8 cellular contexts compared by ENCODE assay signal in genomic region chr11:73759520-73760065, GRCh38. TPM values are rescaled to one million over a fixed set of nuclear protein-coding genes. Genes with fewer than 3 reads are reported as not detected.
DNase-seq lines count a peak whose midpoint lies in the region; ATAC-seq and TF ChIP-seq lines count a peak whose summit lies in the region.

No MANE protein-coding gene starts in this region.

- no peak for ATAC-seq in HG03025 (IDR thresholded peaks at IDR 0.05; ENCODE audit: low FRiP score, unreplicated experiment)
- ATAC-seq in GM19328 (IDR thresholded peaks at IDR 0.05; ENCODE audit: unreplicated experiment) = no peak

- peak overlapping the region; percentile 91 for H3K4me3 ChIP-seq in AG04449 (ENCODE audit: low read depth, low read length)
- peak overlapping the region; percentile 70 for H3K4me3 ChIP-seq in HAP-1
- H3K4me3 ChIP-seq in iPS DF 6.9 (ENCODE audit: low read length) = peak overlapping the region; percentile 94
- peak overlapping the region; percentile 72 to 100 (median 89) for H3K4me3 ChIP-seq in skin epidermis

- H3K9me3 ChIP-seq in HAP-1 = no peaks in the 10 kb centered on the region
- no peaks in the 10 kb centered on the region for H3K9me3 ChIP-seq in iPS DF 6.9 (ENCODE audit: control insufficient read depth, insufficient read depth, low read length)

- peak overlapping the region; percentile 98 for H3K4me3 Mint-ChIP-seq in activated T-helper 1 cell treated with anti-CD3 and anti-CD28 coated beads, Interleukin-12 subunit alpha, Interleukin-12 subunit beta, Interleukin-2, Interleukin-4 antibody, amounts not matched to agents 30 ng/mL and 10 ng/mL and 1 ng/mL, durations not matched to agents 14 hours and 24 hours and 36 hours

- CTCF ChIA-PET in AG04449 (lab: Yijun Ruan, JAX) = interaction anchor here (1.0 kb wide), 1 partner anchor 20 kb away, joined by 3 read pairs; no protein-coding TSS in a partner anchor

- H3K27me3 ChIP-seq in HAP-1 (ENCODE audit: low read depth) (no peaks in the 10 kb centered on the region), iPS DF 6.9 (ENCODE audit: control insufficient read depth, insufficient read depth, low read length) (no peaks in the 10 kb centered on the region)

- WGBS in iPS DF 6.9 (ENCODE audit: insufficient coverage, insufficient read length) = no CpG with 5 or more reads among the region's 7 CpGs

- intact Hi-C loops in activated T-helper 1 cell treated with anti-CD3 and anti-CD28 coated beads, Interleukin-12 subunit alpha, Interleukin-12 subunit beta, Interleukin-2, Interleukin-4 antibody, amounts not matched to agents 30 ng/mL and 10 ng/mL and 1 ng/mL, durations not matched to agents 14 hours and 24 hours and 36 hours (cut with micrococcal nuclease) = loop anchor here (5.0 to 10.0 kb wide), 2 partner anchors 617 to 1185 kb away; partner anchors contain the start of genes FCHSD2, SPCS2 and XRRA1

- POLR2A ChIA-PET in AG04449 (lab: Yijun Ruan, JAX) = interaction anchor here (2.2 to 4.1 kb wide), 2 partner anchors 19 to 28 kb away, joined by 18 to 50 read pairs; partner anchors contain the start of gene MRPL48

- H3K4me1 ChIP-seq in HAP-1 = peaks cover 23% of the 10 kb centered on the region
- no peaks in the 10 kb centered on the region for H3K4me1 ChIP-seq in iPS DF 6.9 (ENCODE audit: control insufficient read depth, insufficient read depth, low read length)

- in situ Hi-C loops in HAP-1 (cut with MboI; ENCODE audit: low sequenced_read_pairs) = no loop called here

- H3K36me3 ChIP-seq in HAP-1 (replicated peaks) (no peaks in the 10 kb centered on the region), iPS DF 6.9 (ENCODE audit: control insufficient read depth, insufficient read depth, low read length) (no peaks in the 10 kb centered on the region)

- H3K27ac ChIP-seq in iPS DF 6.9 (ENCODE audit: low read length) (no peak overlapping the region), skin epidermis (peak overlapping the region; percentile 80 to 98 (median 96))

- H3K27ac Mint-ChIP-seq in activated T-helper 1 cell treated with anti-CD3 and anti-CD28 coated beads, Interleukin-12 subunit alpha, Interleukin-12 subunit beta, Interleukin-2, Interleukin-4 antibody, amounts not matched to agents 30 ng/mL and 10 ng/mL and 1 ng/mL, durations not matched to agents 14 hours and 24 hours and 36 hours = peak overlapping the region; percentile 90

- no peaks in the 10 kb centered on the region for H3K9me3 Mint-ChIP-seq in activated T-helper 1 cell treated with anti-CD3 and anti-CD28 coated beads, Interleukin-12 subunit alpha, Interleukin-12 subunit beta, Interleukin-2, Interleukin-4 antibody, amounts not matched to agents 30 ng/mL and 10 ng/mL and 1 ng/mL, durations not matched to agents 14 hours and 24 hours and 36 hours

- TF ChIP-seq CTCF in AG04449 (IDR thresholded peaks at IDR 0.05; ENCODE audit: insufficient read depth, low read length, missing control alignments) = peak; percentile 20

- peaks cover 12% of the 10 kb centered on the region for H3K36me3 Mint-ChIP-seq in activated T-helper 1 cell treated with anti-CD3 and anti-CD28 coated beads, Interleukin-12 subunit alpha, Interleukin-12 subunit beta, Interleukin-2, Interleukin-4 antibody, amounts not matched to agents 30 ng/mL and 10 ng/mL and 1 ng/mL, durations not matched to agents 14 hours and 24 hours and 36 hours (ENCODE audit: low read depth)

- peaks cover 41% of the 10 kb centered on the region for H3K4me1 Mint-ChIP-seq in activated T-helper 1 cell treated with anti-CD3 and anti-CD28 coated beads, Interleukin-12 subunit alpha, Interleukin-12 subunit beta, Interleukin-2, Interleukin-4 antibody, amounts not matched to agents 30 ng/mL and 10 ng/mL and 1 ng/mL, durations not matched to agents 14 hours and 24 hours and 36 hours (ENCODE audit: low read depth)

- DNase-seq in AG04449 (ENCODE audit: low read depth, low spot score) (no peak), HAP-1 (ENCODE audit: low spot score in 2 of 2) (peak in 1 of 2 experiments; percentile 15), iPS DF 6.9 (ENCODE audit: low read depth, low spot score) (no peak), NCI-H146 treated with DMSO at 0.1 percent for 48 hours (lab: John Stamatoyannopoulos, UW; ENCODE audit: unreplicated experiment) (no peak)
- no peak for DNase-seq in activated T-helper 1 cell treated with anti-CD3 and anti-CD28 coated beads, Interleukin-12 subunit alpha, Interleukin-12 subunit beta, Interleukin-2, Interleukin-4 antibody, amounts not matched to agents 30 ng/mL and 10 ng/mL and 1 ng/mL, durations not matched to agents 14 hours and 24 hours and 36 hours (ENCODE audit: low spot score)

- no peaks in the 10 kb centered on the region for H3K27me3 Mint-ChIP-seq in activated T-helper 1 cell treated with anti-CD3 and anti-CD28 coated beads, Interleukin-12 subunit alpha, Interleukin-12 subunit beta, Interleukin-2, Interleukin-4 antibody, amounts not matched to agents 30 ng/mL and 10 ng/mL and 1 ng/mL, durations not matched to agents 14 hours and 24 hours and 36 hours (ENCODE audit: insufficient read depth)

RNA-seq across cellular contexts. Expression of gene RAB6A, which starts 1.3 kb away (rescaled TPM):
- 81.9 and 88.0 TPM in 2 replicates for total RNA-seq in activated T-helper 1 cell treated with anti-CD3 and anti-CD28 coated beads, Interleukin-12 subunit alpha, Interleukin-12 subunit beta, Interleukin-2, Interleukin-4 antibody, amounts not matched to agents 30 ng/mL and 10 ng/mL and 1 ng/mL, durations not matched to agents 14 hours and 24 hours and 36 hours

RNA-seq across cellular contexts. Expression of gene MRPL48, which starts 28.1 kb away (rescaled TPM):
- total RNA-seq in activated T-helper 1 cell treated with anti-CD3 and anti-CD28 coated beads, Interleukin-12 subunit alpha, Interleukin-12 subunit beta, Interleukin-2, Interleukin-4 antibody, amounts not matched to agents 30 ng/mL and 10 ng/mL and 1 ng/mL, durations not matched to agents 14 hours and 24 hours and 36 hours = 55.0 and 56.3 TPM in 2 replicates
